8 cellular contexts compared by ENCODE assay signal in the genomic region with DNA sequence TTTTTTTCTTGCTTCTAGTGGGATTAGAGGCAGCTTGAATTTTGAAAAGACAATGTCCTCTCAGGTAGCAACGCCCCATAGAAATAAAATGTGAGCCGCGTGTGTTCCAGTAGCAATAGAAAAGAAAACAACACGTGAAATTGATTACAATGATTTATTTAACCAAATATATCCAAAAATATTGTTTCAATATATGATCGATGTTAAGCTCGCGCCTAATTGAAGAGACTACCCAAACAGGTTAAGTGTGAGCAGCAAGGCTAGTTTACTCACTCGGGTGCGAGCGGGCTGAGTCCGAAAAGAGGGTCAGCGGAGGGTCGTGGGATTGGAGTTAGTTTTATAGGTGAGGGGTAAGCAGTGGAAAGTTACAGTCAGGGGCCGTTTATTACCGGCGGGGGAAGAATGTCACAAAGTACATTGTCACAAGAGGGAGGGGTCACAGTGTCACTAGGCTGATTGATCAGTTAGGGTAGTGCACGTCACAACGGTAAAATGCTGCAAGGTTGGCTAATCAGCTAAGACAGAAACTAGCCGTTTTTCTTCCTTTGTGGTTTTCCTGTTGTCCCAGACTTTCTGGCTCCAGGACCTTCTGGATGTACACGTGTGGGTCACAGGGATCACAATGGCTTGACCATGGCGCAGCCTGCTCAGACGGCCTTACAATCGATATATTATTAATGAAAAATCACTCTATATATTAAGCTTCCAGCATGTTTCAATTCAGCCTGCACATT. TPM values are rescaled to one million over a fixed set of nuclear protein-coding genes. Genes with fewer than 3 reads are reported as not detected.
DNase-seq lines count a peak whose midpoint lies in the region; ATAC-seq and TF ChIP-seq lines count a peak whose summit lies in the region.

No MANE protein-coding gene starts in this region.

- TF ChIP-seq POLR2A in HCT116 (IDR thresholded peaks at IDR 0.05; ENCODE audit: borderline replicate concordance, extremely low read depth, insufficient read depth, insufficient read length) (no peak), ovary (IDR thresholded peaks at IDR 0.05) (no peak)

- intact Hi-C loops in HCT116 (cut with micrococcal nuclease) (loop anchor here (2.0 to 10.0 kb wide), 3 partner anchors 25 to 275 kb away; partner anchors contain the start of genes ZNF669 and ZNF695), ovary (cut with DNase I) (no loop called here)

- CTCF ChIA-PET in HCT116 (lab: Charles Lee), result interaction anchor here (1.3 kb wide), 1 partner anchor 293 kb away, joined by 3 read pairs; no protein-coding TSS in a partner anchor

- H3K36me3 ChIP-seq in HCT116 (ENCODE audit: control insufficient read depth in 1 of 2, insufficient read depth in 2 of 2, low read length in 2 of 2), result peaks cover 0 to 3% of the 10 kb centered on the region in 2 experiments; a peak in 1 of 4 replicates
- peaks cover 2% of the 10 kb centered on the region; the same call in 1 of the 2 replicates for H3K36me3 ChIP-seq in SJCRH30
- H3K36me3 ChIP-seq in ovary, result no peaks in the 10 kb centered on the region

- H3K9me2 ChIP-seq in HCT116 (ENCODE audit: insufficient read depth), result no peaks in the 10 kb centered on the region

- peaks cover 0 to 15% of the 10 kb centered on the region in 2 experiments; a peak in 2 of 4 replicates for H3K4me1 ChIP-seq in HCT116 (ENCODE audit: control insufficient read depth in 1 of 2, insufficient read depth in 2 of 2, low read length in 2 of 2)
- H3K4me1 ChIP-seq in SJCRH30, result no peaks in the 10 kb centered on the region; the same call in 1 of the 2 replicates
- peaks cover 2% of the 10 kb centered on the region for H3K4me1 ChIP-seq in ovary (ENCODE audit: insufficient read depth)

- RAD21 ChIA-PET in HCT116 (lab: Charles Lee; ENCODE audit: low non-redundant PET in 1 of 2, low total read pairs in 2 of 2, uncharacterized antibody in 2 of 2, unreplicated experiment in 2 of 2), result no interaction called here

- no peak for TF ChIP-seq EP300 in ovary (IDR thresholded peaks at IDR 0.05)

- BruUV-seq in HCT116 (replicated peaks; lab: Mats Ljungman, UMichigan), result no TSS peak

- no peaks in the 10 kb centered on the region for H4K20me1 ChIP-seq in HCT116 (ENCODE audit: insufficient read depth)

- no peak; the same call in 1 of the 2 replicates for TF ChIP-seq RAD21 in HCT116 (IDR thresholded peaks at IDR 0.05; ENCODE audit: low read depth)

- H3K27ac ChIP-seq in HCT116 (ENCODE audit: low read depth, low read length), result no peak overlapping the region
- H3K27ac ChIP-seq in SJCRH30, result peak overlapping the region; percentile 75; the same call in 1 of the 2 replicates
- H3K27ac ChIP-seq in epithelial cell of prostate, result peak overlapping the region; percentile 62
- no peak overlapping the region for H3K27ac ChIP-seq in ovary

- WGBS in ovary, 3 donors, result 41 to 50% (median 50%) methylated on average over 23 of the region's 23 CpGs

- no peak for DNase-seq in HCT116 (ENCODE audit: low read depth, low spot score)
- peak in 1 of 2 experiments; percentile 10 for DNase-seq in SJCRH30
- DNase-seq in epithelial cell of prostate (ENCODE audit: low read depth, low spot score), result no peak
- no peak for DNase-seq in ovary

- H3K9ac ChIP-seq in HCT116 (ENCODE audit: low read length), result peak overlapping the region; percentile 88; the same call in 1 of the 2 replicates

- peak overlapping the region; percentile 85 for H3K4me2 ChIP-seq in HCT116 (ENCODE audit: low read length)

- no peaks in the 10 kb centered on the region for H3K27me3 ChIP-seq in HCT116 (ENCODE audit: insufficient read depth, low read length)
- H3K27me3 ChIP-seq in SJCRH30, result no peaks in the 10 kb centered on the region
- H3K27me3 ChIP-seq in ovary, result no peaks in the 10 kb centered on the region

- H3K4me3 ChIP-seq in HCT116 (replicated peaks in 1 of 2; ENCODE audit: low read depth in 1 of 2, low read length in 2 of 2), result peak overlapping the region; percentile 64 to 90
- H3K4me3 ChIP-seq in SJCRH30, result peak overlapping the region; percentile 82
- H3K4me3 ChIP-seq in ovary, result peak overlapping the region; percentile 90

- TF ChIP-seq CTCF in HCT116 (IDR thresholded peaks at IDR 0.05 in 2 of 3, conservative IDR thresholded peaks at IDR 0.05 in 1 of 3; ENCODE audit: borderline replicate concordance in 1 of 3, insufficient read depth in 1 of 3, low read depth in 2 of 3, low read length in 2 of 3) (no peak), ovary (IDR thresholded peaks at IDR 0.05) (no peak)

- H3K9me3 ChIP-seq in HCT116 (ENCODE audit: control insufficient read depth in 1 of 2, insufficient read depth in 1 of 2, low read depth in 1 of 2, low read length in 2 of 2) (no peaks in the 10 kb centered on the region; a peak in 1 of 4 replicates), SJCRH30 (replicated peaks) (peaks cover 3% of the 10 kb centered on the region; the same call in 1 of the 2 replicates), ovary (no peaks in the 10 kb centered on the region)

- H2AFZ ChIP-seq in HCT116 (ENCODE audit: low read depth, low read length, poor library complexity, severe bottlenecking), result peak overlapping the region; percentile 99

- ATAC-seq in HCT116 (no peak), GM21619 (IDR thresholded peaks at IDR 0.05; ENCODE audit: unreplicated experiment) (no peak), GM19023 (IDR thresholded peaks at IDR 0.05; ENCODE audit: unreplicated experiment) (no peak), HG03342 (IDR thresholded peaks at IDR 0.05; ENCODE audit: unreplicated experiment) (no peak), GM19463 (IDR thresholded peaks at IDR 0.05; ENCODE audit: unreplicated experiment) (no peak)

- peaks cover 41% of the 10 kb centered on the region for H3K79me2 ChIP-seq in HCT116 (ENCODE audit: insufficient read depth, low read length)

- POLR2A ChIA-PET in HCT116 (lab: Charles Lee), result no interaction called here

TF ChIP-seq in HCT116, 20 proteins besides CTCF, POLR2A, EP300 and RAD21:
- TF ChIP-seq ELF1 (IDR thresholded peaks at IDR 0.05; ENCODE audit: borderline replicate concordance, low read depth) (no peak), SP1 (IDR thresholded peaks at IDR 0.05; ENCODE audit: low read depth) (no peak), CBX3 (IDR thresholded peaks at IDR 0.05; ENCODE audit: low read depth) (no peak), EZH2 (IDR thresholded peaks at IDR 0.05) (no peak), ATF3 (IDR thresholded peaks at IDR 0.05) (no peak), SIN3A (IDR thresholded peaks at IDR 0.05; ENCODE audit: low read depth) (no peak)

RNA-seq across cellular contexts. Expression of gene ZNF670, which starts 0.7 kb away (rescaled TPM):
- total RNA-seq in HCT116 (2021; ENCODE audit: unreplicated experiment) (6.9 TPM), ovary (1 to 10 TPM; 1.3 to 5.3 (median 4.4) TPM)
- 1.5 and 2.1 TPM in 2 replicates for polyA plus RNA-seq in HCT116 (2012)
- 8.0 and 8.3 TPM in 2 replicates for total RNA-seq in SJCRH30 (2014; rRNA removed; shearing (Covaris generic))
- polyA plus RNA-seq in ovary, result 1 to 10 TPM; 2.7 to 3.1 TPM

RNA-seq across cellular contexts. Expression of gene ZNF669, which starts 24.8 kb away (rescaled TPM):
- 7.2 TPM for total RNA-seq in HCT116 (2021; ENCODE audit: unreplicated experiment)
- polyA plus RNA-seq in HCT116 (2012), result 2.1 and 3.0 TPM in 2 replicates
- 12.9 and 14.7 TPM in 2 replicates for total RNA-seq in SJCRH30 (2014; rRNA removed; shearing (Covaris generic))
- total RNA-seq in ovary, result 10 to 100 TPM in 2 of 7 donors, 1 to 10 TPM in 5; 5.0 to 11.5 (median 7.3) TPM
- 10 to 100 TPM in 1 of 2 donors, 1 to 10 TPM in 1; 7.3 to 10.0 TPM for polyA plus RNA-seq in ovary

Comparison
In these comparisons a context has a peak if more than half of its experiments do, and no peak if none do; other contexts are left out.
1. H3K27ac ChIP-seq: peak in SJCRH30 (single experiment) and epithelial cell of prostate (single experiment); none in HCT116 (single experiment) and ovary (0 of 2).
2. Peak in every context shown above with its lines, with median percentiles within 50 percentile points of each other: H3K4me3 ChIP-seq.